15 cellular contexts compared by ENCODE assay signal in genomic region chr1:95022527-95022926, GRCh38. TPM values are rescaled to one million over a fixed set of nuclear protein-coding genes. Genes with fewer than 3 reads are reported as not detected.
DNase-seq lines count a peak whose midpoint lies in the region; ATAC-seq and TF ChIP-seq lines count a peak whose summit lies in the region.
"Had no signal": no experiment of that assay in that cellular context is flagged by ENCODE, and none has a peak within 500 bp of the region (broad histone marks: within the 10 kb centered on the region; RNA-seq: fewer than 3 reads in every experiment).

No MANE protein-coding gene starts in this region.

- 18% methylated on average over 1 of the region's 1 CpG for WGBS in esophagus muscularis mucosa
- WGBS in upper lobe of left lung, 2 donors = 60 to 65% methylated on average over 1 of the region's 1 CpG

- H3K4me3 ChIP-seq in esophagus muscularis mucosa = peak overlapping the region; percentile 10 to 40 (median 31)
- H3K4me3 ChIP-seq in upper lobe of left lung = no peak overlapping the region

- ATAC-seq in upper lobe of left lung (ENCODE audit: low FRiP score in 2 of 2) (no peak), HG03439 (IDR thresholded peaks at IDR 0.05; ENCODE audit: unreplicated experiment) (no peak)
- no peak for ATAC-seq in naive thymus-derived CD8-positive, alpha-beta T cell
- ATAC-seq: foreskin keratinocyte had no signal

- H3K4me1 Mint-ChIP-seq in osteocyte (ENCODE audit: unreplicated experiment) = peaks cover 66% of the 10 kb centered on the region
- peaks cover 0 to 2% (median 0%) of the 10 kb centered on the region in 4 donors for H3K4me1 Mint-ChIP-seq in naive thymus-derived CD8-positive, alpha-beta T cell

- 0 out of 2 replicates have a peak overlapping the region, but pooled peaks have one; percentile 10 for H3K27ac ChIP-seq in VCaP
- H3K27ac ChIP-seq in esophagus muscularis mucosa (replicated peaks in 1 of 4) = peak overlapping the region; percentile 59 to 81 (median 76)
- peak overlapping the region; percentile 57 to 77 (median 66) for H3K27ac ChIP-seq in upper lobe of left lung
- no peak overlapping the region for H3K27ac ChIP-seq in substantia nigra (ENCODE audit: low read depth, low read length, poor library complexity, severe bottlenecking)
- H3K27ac ChIP-seq: foreskin keratinocyte had no signal

- H3K4me1 ChIP-seq in esophagus muscularis mucosa (peaks cover 16 to 54% (median 46%) of the 10 kb centered on the region in 4 donors), upper lobe of left lung (peaks cover 9 to 32% (median 25%) of the 10 kb centered on the region in 4 donors)

- TF ChIP-seq CTCF in VCaP (conservative IDR thresholded peaks at IDR 0.05) (no peak), esophagus muscularis mucosa (IDR thresholded peaks at IDR 0.05) (no peak), osteocyte (IDR thresholded peaks at IDR 0.05) (no peak), upper lobe of left lung (IDR thresholded peaks at IDR 0.05) (no peak)

- DNase-seq in esophagus muscularis mucosa (ENCODE audit: extremely low spot score) (no peak), osteocyte (ENCODE audit: extremely low spot score, unreplicated experiment) (no peak), upper lobe of left lung (no peak), substantia nigra (lab: John Stamatoyannopoulos, UW) (no peak)
- no peak for DNase-seq in naive thymus-derived CD8-positive, alpha-beta T cell
- DNase-seq: activated CD4-positive, alpha-beta T cell treated with anti-CD3 and anti-CD28 coated beads for 4 hours; activated naive CD4-positive, alpha-beta T cell treated with anti-CD3 and anti-CD28 coated beads, Interleukin-2, amount 50 U/mL, for 16 hours; effector memory CD4-positive, alpha-beta T cell; foreskin keratinocyte; Karpas-422; NCI-H1417 treated with DMSO at 0.1 percent for 48 hours had no signal

- no peaks in the 10 kb centered on the region for H3K9me3 Mint-ChIP-seq in osteocyte (ENCODE audit: unreplicated experiment)
- H3K9me3 Mint-ChIP-seq in naive thymus-derived CD8-positive, alpha-beta T cell = peaks cover 0 to 5% (median 0%) of the 10 kb centered on the region in 9 donors
- H3K9me3 Mint-ChIP-seq: stimulated activated naive CD8-positive, alpha-beta T cell treated with anti-CD3 and anti-CD28 coated beads, Interleukin-15, Interleukin-2, amounts not matched to agents 100 ng/mL and 50 ng/mL, for 24 hours had no signal

- POLR2A ChIA-PET in naive thymus-derived CD8-positive, alpha-beta T cell (lab: Charles Lee) = no interaction called here

- H3K9me3 ChIP-seq in esophagus muscularis mucosa = no peaks in the 10 kb centered on the region
- no peaks in the 10 kb centered on the region for H3K9me3 ChIP-seq in upper lobe of left lung

- H3K27ac Mint-ChIP-seq in osteocyte (ENCODE audit: unreplicated experiment) = peak overlapping the region; percentile 89
- no peak overlapping the region for H3K27ac Mint-ChIP-seq in naive thymus-derived CD8-positive, alpha-beta T cell
- H3K27ac Mint-ChIP-seq: stimulated activated naive CD8-positive, alpha-beta T cell treated with anti-CD3 and anti-CD28 coated beads, Interleukin-15, Interleukin-2, amounts not matched to agents 100 ng/mL and 50 ng/mL, for 24 hours had no signal

- TF ChIP-seq EP300 in esophagus muscularis mucosa (IDR thresholded peaks at IDR 0.05) (no peak), upper lobe of left lung (IDR thresholded peaks at IDR 0.05) (no peak)

- H3K27me3 Mint-ChIP-seq in osteocyte (ENCODE audit: unreplicated experiment) = no peaks in the 10 kb centered on the region
- no peaks in the 10 kb centered on the region for H3K27me3 Mint-ChIP-seq in naive thymus-derived CD8-positive, alpha-beta T cell
- H3K27me3 Mint-ChIP-seq: stimulated activated naive CD8-positive, alpha-beta T cell treated with anti-CD3 and anti-CD28 coated beads, Interleukin-15, Interleukin-2, amounts not matched to agents 100 ng/mL and 50 ng/mL, for 24 hours had no signal

- H3K27me3 ChIP-seq in esophagus muscularis mucosa = no peaks in the 10 kb centered on the region
- H3K27me3 ChIP-seq in upper lobe of left lung = no peaks in the 10 kb centered on the region
- H3K27me3 ChIP-seq: foreskin keratinocyte had no signal

- peaks cover 1% of the 10 kb centered on the region for H3K36me3 Mint-ChIP-seq in osteocyte (ENCODE audit: unreplicated experiment)
- H3K36me3 Mint-ChIP-seq in naive thymus-derived CD8-positive, alpha-beta T cell = peaks cover 5 to 24% (median 20%) of the 10 kb centered on the region in 3 donors

- H3K36me3 ChIP-seq in esophagus muscularis mucosa = peaks cover 0 to 16% (median 0%) of the 10 kb centered on the region in 4 donors
- H3K36me3 ChIP-seq in upper lobe of left lung = no peaks in the 10 kb centered on the region

- H3K4me3 Mint-ChIP-seq in osteocyte (ENCODE audit: unreplicated experiment) = no peak overlapping the region
- H3K4me3 Mint-ChIP-seq in naive thymus-derived CD8-positive, alpha-beta T cell = no peak overlapping the region
- H3K4me3 Mint-ChIP-seq: mesothelial cell of epicardium; stimulated activated naive CD8-positive, alpha-beta T cell treated with anti-CD3 and anti-CD28 coated beads, Interleukin-15, Interleukin-2, amounts not matched to agents 100 ng/mL and 50 ng/mL, for 24 hours had no signal

- no peak for TF ChIP-seq POLR2A in esophagus muscularis mucosa (IDR thresholded peaks at IDR 0.05; ENCODE audit: low read depth)
- no peak for TF ChIP-seq POLR2A in upper lobe of left lung (IDR thresholded peaks at IDR 0.05)

- intact Hi-C loops in esophagus muscularis mucosa (cut with DNase I) = loop anchor here (5.0 kb wide), 2 partner anchors 95 to 170 kb away; partner anchors contain the start of gene CNN3

RNA-seq across cellular contexts. Expression of gene ALG14, which starts 50.2 kb away (rescaled TPM):
- under 1 TPM; 0.52 to 0.83 (median 0.74) TPM for total RNA-seq in esophagus muscularis mucosa
- total RNA-seq in osteocyte = 5.5 and 6.0 TPM in 2 replicates
- total RNA-seq in upper lobe of left lung = 1 to 10 TPM in 3 of 6 donors, under 1 TPM in 3; 0.55 to 6.2 (median 0.98) TPM
- total RNA-seq in naive thymus-derived CD8-positive, alpha-beta T cell = under 1 TPM; 0.74 to 0.83 TPM
- 1 to 10 TPM; 2.3 to 4.2 (median 4.0) TPM for polyA plus RNA-seq in naive thymus-derived CD8-positive, alpha-beta T cell

Comparison
In these comparisons a context has a peak if more than half of its experiments do, and no peak if none do; other contexts are left out.
1. H3K4me3 ChIP-seq: peak in esophagus muscularis mucosa (4 of 4); none in upper lobe of left lung (0 of 4).